Comparison of ENCODE assay signal across 15 cellular contexts in the genomic region with DNA sequence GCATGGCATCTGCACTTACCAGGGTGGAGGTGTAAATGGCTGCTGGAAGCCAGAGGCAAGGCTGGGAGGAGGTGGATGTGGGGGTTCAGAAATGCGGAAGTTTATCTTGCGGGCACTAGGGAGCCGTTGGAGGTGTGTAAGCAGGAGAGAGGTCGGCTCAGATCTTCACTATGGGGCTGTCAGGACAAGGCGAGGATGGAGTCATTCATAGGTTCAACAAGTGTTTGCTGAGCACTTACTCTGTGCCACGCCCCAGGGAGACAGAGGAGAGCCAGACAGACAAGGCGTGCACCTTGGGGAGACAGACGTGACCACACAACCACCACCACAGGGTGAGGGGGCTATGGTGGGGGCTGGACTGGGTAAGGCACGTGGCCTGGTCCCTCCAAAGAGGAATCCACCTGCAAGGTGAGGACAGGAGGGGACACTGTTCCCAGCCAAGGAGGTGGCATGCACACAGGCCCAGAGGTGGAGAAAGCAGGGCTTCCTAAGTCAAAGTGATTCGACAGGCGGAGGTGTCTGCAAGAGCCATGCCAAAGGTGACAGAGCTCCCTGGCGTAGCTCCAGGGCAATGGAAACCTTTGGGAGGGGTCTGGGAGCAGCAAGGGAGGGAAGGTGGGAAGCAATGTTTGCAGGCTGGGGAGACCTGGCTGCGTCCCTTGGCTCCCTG. TPM values are rescaled to one million over a fixed set of nuclear protein-coding genes. Genes with fewer than 3 reads are reported as not detected.
DNase-seq lines count a peak whose midpoint lies in the region; ATAC-seq and TF ChIP-seq lines count a peak whose summit lies in the region.
"Had no signal": no experiment of that assay in that cellular context is flagged by ENCODE, and none has a peak within 500 bp of the region (broad histone marks: within the 10 kb centered on the region; RNA-seq: fewer than 3 reads in every experiment).

No MANE protein-coding gene starts in this region.

- no peaks in the 10 kb centered on the region for H3K36me3 Mint-ChIP-seq in activated T-cell treated with anti-CD3 and anti-CD28 coated beads, Interleukin-2, amount 50 U/mL, for 4 hours (ENCODE audit: insufficient read depth)
- H3K36me3 Mint-ChIP-seq in endothelial cell (ENCODE audit: low read depth, unreplicated experiment): no peaks in the 10 kb centered on the region
- no peaks in the 10 kb centered on the region for H3K36me3 Mint-ChIP-seq in stimulated activated naive B cell treated with anti-CD40 and anti-IgM and Interleukin-4, amounts not matched to agents 10 μg/mL and 1 μg/mL and 100 μg/mL, for 72 hours
- H3K36me3 Mint-ChIP-seq: natural killer cell treated with Interleukin-12 subunit alpha and Interleukin-12 subunit beta and Interleukin-15 and Interleukin-18, amount 100 ng/mL, for 72 hours had no signal

- H3K27me3 Mint-ChIP-seq in activated T-cell treated with anti-CD3 and anti-CD28 coated beads, Interleukin-2, amount 50 U/mL, for 4 hours (ENCODE audit: low read depth): no peaks in the 10 kb centered on the region
- H3K27me3 Mint-ChIP-seq in endothelial cell (ENCODE audit: unreplicated experiment): peaks cover 16% of the 10 kb centered on the region
- peaks cover 6 to 13% of the 10 kb centered on the region in 2 donors for H3K27me3 Mint-ChIP-seq in stimulated activated naive B cell treated with anti-CD40 and anti-IgM and Interleukin-4, amounts not matched to agents 10 μg/mL and 1 μg/mL and 100 μg/mL, for 72 hours

- no peak for TF ChIP-seq CTCF in endothelial cell (IDR thresholded peaks at IDR 0.05; ENCODE audit: unreplicated experiment)
- TF ChIP-seq CTCF in omental fat pad (IDR thresholded peaks at IDR 0.05): no peak

- peak overlapping the region; percentile 16 for H3K27ac Mint-ChIP-seq in endothelial cell (ENCODE audit: unreplicated experiment)
- peak overlapping the region; percentile 86 for H3K27ac Mint-ChIP-seq in stimulated activated naive B cell treated with anti-CD40 and anti-IgM and Interleukin-4, amounts not matched to agents 10 μg/mL and 1 μg/mL and 100 μg/mL, for 72 hours

- no peak for DNase-seq in activated T-cell treated with anti-CD3 and anti-CD28 coated beads, Interleukin-2, amount 50 U/mL, for 4 hours
- DNase-seq in activated T-cell treated with anti-CD3 and anti-CD28 coated beads for 4 hours (no peak), NCI-H69 (lab: John Stamatoyannopoulos, UW) (peak; percentile 51), endothelial cell (ENCODE audit: low spot score) (no peak), omental fat pad (ENCODE audit: low spot score) (no peak), DMS 273 (lab: John Stamatoyannopoulos, UW; ENCODE audit: unreplicated experiment) (no peak), CD1c-positive myeloid dendritic cell (ENCODE audit: extremely low spot score) (no peak)
- no peak for DNase-seq in stimulated activated naive B cell treated with anti-CD40 and anti-IgM and Interleukin-4, amounts not matched to agents 10 μg/mL and 1 μg/mL and 100 μg/mL, for 72 hours
- DNase-seq: activated CD4-positive, CD25-positive, alpha-beta regulatory T cell treated with anti-CD3 and anti-CD28 coated beads, Interleukin-2, amount 50 U/mL, for 72 hours; gastrocnemius medialis; kidney glomerular epithelial cell; NCI-H1105 treated with DMSO at 0.1 percent for 48 hours; NCI-H774; SJCRH30 had no signal

- peaks cover 76% of the 10 kb centered on the region for H3K4me1 Mint-ChIP-seq in activated T-cell treated with anti-CD3 and anti-CD28 coated beads, Interleukin-2, amount 50 U/mL, for 4 hours (ENCODE audit: low read depth)
- peaks cover 18% of the 10 kb centered on the region for H3K4me1 Mint-ChIP-seq in endothelial cell (ENCODE audit: unreplicated experiment)
- peaks cover 41 to 78% of the 10 kb centered on the region in 2 donors for H3K4me1 Mint-ChIP-seq in stimulated activated naive B cell treated with anti-CD40 and anti-IgM and Interleukin-4, amounts not matched to agents 10 μg/mL and 1 μg/mL and 100 μg/mL, for 72 hours

- H3K9me3 Mint-ChIP-seq in activated T-cell treated with anti-CD3 and anti-CD28 coated beads, Interleukin-2, amount 50 U/mL, for 4 hours: no peaks in the 10 kb centered on the region
- H3K9me3 Mint-ChIP-seq in endothelial cell (ENCODE audit: unreplicated experiment): no peaks in the 10 kb centered on the region
- H3K9me3 Mint-ChIP-seq in stimulated activated naive B cell treated with anti-CD40 and anti-IgM and Interleukin-4, amounts not matched to agents 10 μg/mL and 1 μg/mL and 100 μg/mL, for 72 hours: no peaks in the 10 kb centered on the region
- H3K9me3 Mint-ChIP-seq: natural killer cell treated with Interleukin-12 subunit alpha and Interleukin-12 subunit beta and Interleukin-15 and Interleukin-18, amount 100 ng/mL, for 72 hours had no signal

- H3K4me3 Mint-ChIP-seq in activated T-cell treated with anti-CD3 and anti-CD28 coated beads, Interleukin-2, amount 50 U/mL, for 4 hours: peak overlapping the region; percentile 15
- H3K4me3 Mint-ChIP-seq in endothelial cell (ENCODE audit: unreplicated experiment): no peak overlapping the region
- peak overlapping the region; percentile 58 to 60 for H3K4me3 Mint-ChIP-seq in stimulated activated naive B cell treated with anti-CD40 and anti-IgM and Interleukin-4, amounts not matched to agents 10 μg/mL and 1 μg/mL and 100 μg/mL, for 72 hours
- H3K4me3 Mint-ChIP-seq: natural killer cell treated with Interleukin-12 subunit alpha and Interleukin-12 subunit beta and Interleukin-15 and Interleukin-18, amount 100 ng/mL, for 72 hours had no signal

- ATAC-seq in activated T-cell treated with anti-CD3 and anti-CD28 coated beads, Interleukin-2, amount 50 U/mL, for 4 hours: no peak
- peak in 1 of 2 donors; percentile 14 for ATAC-seq in stimulated activated naive B cell treated with anti-CD40 and anti-IgM and Interleukin-4, amounts not matched to agents 10 μg/mL and 1 μg/mL and 100 μg/mL, for 72 hours (replicated peaks)
- ATAC-seq in omental fat pad (ENCODE audit: low FRiP score): no peak
- ATAC-seq: gastrocnemius medialis; natural killer cell treated with Interleukin-12 subunit alpha and Interleukin-12 subunit beta and Interleukin-15 and Interleukin-18, amount 100 ng/mL, for 72 hours had no signal

RNA-seq across cellular contexts. Expression of a gene that starts 30.8 kb away (rescaled TPM):
- total RNA-seq in activated T-cell treated with anti-CD3 and anti-CD28 coated beads, Interleukin-2, amount 50 U/mL, for 4 hours: 10 to 100 TPM; 68.1 to 74.4 (median 69.9) TPM
- total RNA-seq in endothelial cell (ENCODE audit: unreplicated experiment) (63.6 TPM), omental fat pad (10 to 100 TPM; 20.8 to 34.8 (median 23.3) TPM)
